Comparison of ENCODE assay signal across 1 cellular context in the genomic region with DNA sequence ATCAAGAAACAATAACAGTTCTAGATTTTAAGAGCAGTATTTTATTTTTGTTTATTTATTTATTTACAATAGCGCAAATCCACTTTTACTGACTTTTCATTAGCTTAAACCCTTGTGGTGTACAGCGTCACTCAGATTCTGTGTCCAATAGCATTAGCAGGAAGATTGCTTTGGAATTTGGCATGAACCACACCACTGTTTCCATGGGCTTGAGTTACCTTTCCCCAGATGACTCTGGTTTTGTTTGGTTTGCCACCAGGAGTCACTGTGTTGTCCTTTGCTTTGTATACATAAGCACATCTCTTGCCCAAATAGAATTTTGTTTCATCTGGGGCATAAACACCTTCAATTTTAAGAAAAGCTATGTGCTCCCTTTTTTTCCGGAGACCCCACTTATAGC.
TF ChIP-seq lines count a peak whose summit lies in the region.

No MANE protein-coding gene starts in this region.

TF ChIP-seq in K562, 482 proteins besides CTCF, POLR2A, EP300 and RAD21:
- TF ChIP-seq ZNF184 (CRISPR knock-in tag; IDR thresholded peaks at IDR 0.05), result no peak
- no peak for TF ChIP-seq LCOR (CRISPR knock-in tag; IDR thresholded peaks at IDR 0.05)
- no peak for TF ChIP-seq TOE1 (IDR thresholded peaks at IDR 0.05; ENCODE audit: borderline replicate concordance)
- TF ChIP-seq TOE1 (CRISPR knock-in tag; IDR thresholded peaks at IDR 0.05; ENCODE audit: borderline replicate concordance, low read depth), result no peak
- no peak for TF ChIP-seq ATF4 (CRISPR knock-in tag; IDR thresholded peaks at IDR 0.05)
